Comparison of ENCODE assay signal across 2 cellular contexts in the genomic region with DNA sequence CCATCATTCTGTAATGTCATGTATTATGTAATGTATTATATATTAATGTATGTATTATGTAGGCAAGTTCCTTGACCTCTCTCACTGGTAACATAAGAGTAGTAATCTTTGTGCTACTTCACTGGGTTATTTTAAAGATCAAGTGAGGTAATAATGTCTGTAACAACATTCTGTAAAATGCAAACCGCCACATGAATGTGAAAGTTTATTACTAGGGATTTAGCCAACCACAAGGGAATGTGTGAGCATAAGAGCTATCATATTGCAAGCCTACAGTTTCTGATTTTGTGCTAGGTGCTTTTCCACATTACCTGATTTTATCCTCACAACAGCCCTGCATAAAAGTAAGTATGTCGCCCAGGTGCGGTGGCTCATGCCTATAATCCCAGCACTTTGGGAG. TPM values are rescaled to one million over a fixed set of nuclear protein-coding genes. Genes with fewer than 3 reads are reported as not detected.
"Had no signal": no experiment of that assay in that cellular context is flagged by ENCODE, and none has a peak within 500 bp of the region (broad histone marks: within the 10 kb centered on the region; RNA-seq: fewer than 3 reads in every experiment).

No MANE protein-coding gene starts in this region.

RNA-seq across cellular contexts. Expression of gene RHD, which starts 52.1 kb away (rescaled TPM):
- total RNA-seq: HepG2, HT1080 had no signal
- polyA plus RNA-seq: HepG2 had no signal
